In the genomic region with DNA sequence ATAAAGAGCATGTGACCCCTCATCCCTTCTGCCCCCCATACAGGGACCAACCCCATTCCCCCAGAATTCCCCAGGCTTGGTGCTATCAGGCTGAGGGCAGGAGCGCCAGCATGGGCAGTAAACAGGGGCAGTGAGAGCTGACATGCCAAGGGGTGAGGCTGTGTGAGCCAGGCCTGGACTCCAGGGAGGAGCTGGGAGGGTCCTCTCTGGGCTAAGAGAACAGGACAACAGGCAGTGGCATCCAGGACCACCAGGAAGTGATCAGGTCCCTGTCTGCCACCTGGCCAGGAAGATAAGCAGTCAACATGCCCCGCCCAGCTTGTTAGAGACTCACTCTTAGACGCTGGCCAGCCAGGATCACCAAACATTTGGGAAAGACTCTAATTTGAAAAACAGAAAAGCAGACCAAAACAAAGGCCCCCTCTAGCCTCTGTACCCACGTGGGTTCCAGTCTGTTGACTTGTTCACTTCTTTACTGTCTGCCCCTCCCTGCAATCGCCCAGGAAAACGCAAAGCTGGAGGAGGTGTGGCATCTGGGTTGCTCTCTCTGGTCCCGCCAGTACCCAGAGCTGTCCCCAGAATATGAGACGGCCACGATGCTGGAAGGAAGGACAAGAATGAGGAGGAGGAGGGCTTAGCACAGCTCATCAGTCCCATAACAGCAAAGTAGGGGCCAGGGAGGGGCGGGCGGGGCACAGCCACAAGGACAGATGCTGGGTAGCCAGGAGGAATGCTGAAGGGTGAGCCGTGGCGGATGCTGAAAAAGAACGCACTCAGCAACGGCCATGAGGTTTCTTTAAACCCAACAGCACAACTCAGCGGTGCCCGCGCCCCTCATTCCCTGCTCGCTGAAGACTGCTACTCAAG, we compare ENCODE assay signal across 14 cellular contexts.
A peak's percentile ranks its signal among the peaks of the same experiment; 100 is the strongest.
DNase-seq lines count a peak whose midpoint lies in the region; ATAC-seq and TF ChIP-seq lines count a peak whose summit lies in the region.
"Had no signal": no experiment of that assay in that cellular context is flagged by ENCODE, and none has a peak within 500 bp of the region (broad histone marks: within the 10 kb centered on the region; RNA-seq: fewer than 3 reads in every experiment).

No MANE protein-coding gene starts in this region.

- H3K18ac ChIP-seq in IMR-90 (ENCODE audit: low read depth, low read length): no peak overlapping the region

- 0 out of 2 replicates have a peak, but pooled peaks cover 7% of the 10 kb centered on the region for H3K9me1 ChIP-seq in IMR-90 (ENCODE audit: insufficient read depth, low read length)

- H3K79me1 ChIP-seq in IMR-90 (ENCODE audit: low read depth in 1 of 2, low read length in 2 of 2): peaks cover 24 to 46% of the 10 kb centered on the region in 2 experiments

- dilution Hi-C loops in IMR-90 (cut with HindIII; ENCODE audit: low sequenced_read_pairs, unreplicated experiment): no loop called here

- H3K27ac Mint-ChIP-seq in activated T-helper 17 cell treated with anti-CD3 and anti-CD28 coated beads, Interleukin-2, amount 50 U/mL, for 72 hours: peak overlapping the region; percentile 29
- H3K27ac Mint-ChIP-seq: activated CD8-positive, alpha-beta T cell treated with anti-CD3 and anti-CD28 coated beads for 36 hours had no signal

- no peaks in the 10 kb centered on the region for H3K9me3 Mint-ChIP-seq in activated T-helper 17 cell treated with anti-CD3 and anti-CD28 coated beads, Interleukin-2, amount 50 U/mL, for 72 hours
- H3K9me3 Mint-ChIP-seq: activated CD8-positive, alpha-beta T cell treated with anti-CD3 and anti-CD28 coated beads for 36 hours had no signal

- no peaks in the 10 kb centered on the region for H3K36me3 ChIP-seq in IMR-90 (ENCODE audit: control insufficient read depth, insufficient read depth, low read length)
- no peaks in the 10 kb centered on the region for H3K36me3 ChIP-seq in gastrocnemius medialis
- H3K36me3 ChIP-seq: brain microvascular endothelial cell had no signal

- H3K36me3 Mint-ChIP-seq in activated T-helper 17 cell treated with anti-CD3 and anti-CD28 coated beads, Interleukin-2, amount 50 U/mL, for 72 hours (ENCODE audit: low read depth): no peaks in the 10 kb centered on the region

- H3K4me1 Mint-ChIP-seq in activated T-helper 17 cell treated with anti-CD3 and anti-CD28 coated beads, Interleukin-2, amount 50 U/mL, for 72 hours: peaks cover 29% of the 10 kb centered on the region

- no peak for TF ChIP-seq RAD21 in IMR-90 (IDR thresholded peaks at IDR 0.05; ENCODE audit: low read length)

- no peak overlapping the region for H2BK15ac ChIP-seq in IMR-90 (ENCODE audit: low read depth, low read length)

- peaks cover 37% of the 10 kb centered on the region for H4K20me1 ChIP-seq in IMR-90 (ENCODE audit: insufficient read depth, low read length)

- H3K9ac ChIP-seq in IMR-90 (ENCODE audit: low read depth, low read length): no peak overlapping the region

- no peak overlapping the region for H2BK5ac ChIP-seq in IMR-90 (ENCODE audit: low read depth, low read length, poor library complexity, severe bottlenecking)

- ATAC-seq in IMR-90 (ENCODE audit: low read depth): no peak
- ATAC-seq in activated T-helper 17 cell treated with anti-CD3 and anti-CD28 coated beads, Interleukin-2, amount 50 U/mL, for 72 hours (replicated peaks): no peak
- ATAC-seq in left colon: peak; percentile 56
- peak in 1 of 2 donors; percentile 4 for ATAC-seq in gastrocnemius medialis
- no peak for ATAC-seq in HG03432 (IDR thresholded peaks at IDR 0.05; ENCODE audit: unreplicated experiment)
- ATAC-seq in HG02852 (IDR thresholded peaks at IDR 0.05; ENCODE audit: unreplicated experiment): no peak
- ATAC-seq: activated CD8-positive, alpha-beta T cell treated with anti-CD3 and anti-CD28 coated beads for 36 hours had no signal

- H3K14ac ChIP-seq in IMR-90 (replicated peaks; ENCODE audit: low read depth, low read length): no peak overlapping the region

- H3K4me3 Mint-ChIP-seq in activated T-helper 17 cell treated with anti-CD3 and anti-CD28 coated beads, Interleukin-2, amount 50 U/mL, for 72 hours: no peak overlapping the region
- H3K4me3 Mint-ChIP-seq: activated CD8-positive, alpha-beta T cell treated with anti-CD3 and anti-CD28 coated beads for 36 hours had no signal

- peaks cover 5% of the 10 kb centered on the region; the same call in 1 of the 2 replicates for H3K4me1 ChIP-seq in IMR-90 (ENCODE audit: control insufficient read depth, insufficient read depth, low read length)
- H3K4me1 ChIP-seq in gastrocnemius medialis: peaks cover 84 to 85% of the 10 kb centered on the region in 2 donors

- no peak overlapping the region for H4K8ac ChIP-seq in IMR-90 (ENCODE audit: low read depth in 2 of 2, low read length in 2 of 2)

- POLR2A ChIA-PET in IMR-90 (lab: Charles Lee; ENCODE audit: unreplicated experiment): no interaction called here

- TF ChIP-seq POLR2A in IMR-90 (IDR thresholded peaks at IDR 0.05; ENCODE audit: low read depth, low read length) (no peak), gastrocnemius medialis (IDR thresholded peaks at IDR 0.05) (no peak)

- H2AFZ ChIP-seq in IMR-90 (replicated peaks; ENCODE audit: low read length, poor library complexity): no peak overlapping the region

- intact Hi-C loops in IMR-90 (cut with micrococcal nuclease) (no loop called here), left colon (cut with DNase I, micrococcal nuclease) (no loop called here), gastrocnemius medialis (cut with DNase I; ENCODE audit: low total_unique reads) (no loop called here)

- H2BK20ac ChIP-seq in IMR-90 (ENCODE audit: low read depth, low read length): no peak overlapping the region

- no peak overlapping the region for H2BK120ac ChIP-seq in IMR-90 (ENCODE audit: low read depth, low read length)

- no peak overlapping the region for H3K56ac ChIP-seq in IMR-90 (ENCODE audit: extremely low read depth, insufficient read depth, low read length)

- no peak overlapping the region for H3K27ac ChIP-seq in IMR-90 (ENCODE audit: insufficient read depth, low read length)
- peak overlapping the region; percentile 51 to 85 (median 67) for H3K27ac ChIP-seq in gastrocnemius medialis
- H3K27ac ChIP-seq: brain microvascular endothelial cell, SK-N-MC had no signal

- H4K91ac ChIP-seq in IMR-90 (ENCODE audit: insufficient read depth, low read depth, low read length): no peak overlapping the region

- H2AK9ac ChIP-seq in IMR-90 (replicated peaks; ENCODE audit: low read depth, low read length, poor library complexity): no peak overlapping the region

- in situ Hi-C loops in IMR-90 (cut with MboI; ENCODE audit: low sequenced_read_pairs): no loop called here
- in situ Hi-C loops in gastrocnemius medialis (cut with MboI; ENCODE audit: low sequenced_read_pairs in 4 of 4): no loop called here
- in situ Hi-C loops in KBM-7 (cut with MboI; ENCODE audit: low pct_unique_long_range_greater_than_20kb, low sequenced_read_pairs): no loop called here

- H3K9me3 ChIP-seq in IMR-90 (ENCODE audit: control insufficient read depth, insufficient read depth, low read length) (no peaks in the 10 kb centered on the region), gastrocnemius medialis (no peaks in the 10 kb centered on the region)

- no peak for TF ChIP-seq CTCF in IMR-90 (conservative IDR thresholded peaks at IDR 0.05; ENCODE audit: low read depth, low read length)
- TF ChIP-seq CTCF in gastrocnemius medialis (IDR thresholded peaks at IDR 0.05 in 4 of 5, conservative IDR thresholded peaks at IDR 0.05 in 1 of 5): no peak

- H3K4me2 ChIP-seq in IMR-90 (ENCODE audit: low read depth, low read length): no peak overlapping the region

- no peak overlapping the region; the same call in 1 of the 2 replicates for H3K23ac ChIP-seq in IMR-90 (ENCODE audit: low read depth, low read length)

- H3K27me3 Mint-ChIP-seq in activated T-helper 17 cell treated with anti-CD3 and anti-CD28 coated beads, Interleukin-2, amount 50 U/mL, for 72 hours: no peaks in the 10 kb centered on the region
- H3K27me3 Mint-ChIP-seq: activated CD8-positive, alpha-beta T cell treated with anti-CD3 and anti-CD28 coated beads for 36 hours had no signal

- H3K27me3 ChIP-seq in IMR-90 (ENCODE audit: control insufficient read depth, insufficient read depth, low read length): no peaks in the 10 kb centered on the region
- H3K27me3 ChIP-seq in gastrocnemius medialis: no peaks in the 10 kb centered on the region
- H3K27me3 ChIP-seq: brain microvascular endothelial cell had no signal

- WGBS in IMR-90 (ENCODE audit: extremely low coverage in 2 of 2, insufficient read length in 1 of 2), 2 experiments: 83% methylated on average over 7 of the region's 19 CpGs; no CpG with 5 or more reads in 1 of the 2 experiments

- no peak for DNase-seq in IMR-90
- no peak for DNase-seq in left colon
- peak; percentile 2 to 11 for DNase-seq in gastrocnemius medialis
- no peak for DNase-seq in KBM-7
- DNase-seq: activated CD8-positive, alpha-beta T cell treated with anti-CD3 and anti-CD28 coated beads for 36 hours; brain microvascular endothelial cell; effector memory CD4-positive, alpha-beta T cell; foreskin melanocyte; NCI-H2171; trophoblast cell had no signal

- no peak overlapping the region for H3K4ac ChIP-seq in IMR-90 (ENCODE audit: low read depth, low read length)

- H2AK5ac ChIP-seq in IMR-90 (ENCODE audit: low read depth, low read length): 0 out of 2 replicates have a peak overlapping the region, but pooled peaks have one; percentile 24

- no peak overlapping the region for H3K4me3 ChIP-seq in IMR-90 (ENCODE audit: insufficient read depth, low read depth, low read length)
- no peak overlapping the region for H3K4me3 ChIP-seq in gastrocnemius medialis
- H3K4me3 ChIP-seq: SK-N-MC had no signal

- no peak overlapping the region for H4K5ac ChIP-seq in IMR-90 (ENCODE audit: low read depth, low read length)

- no TSS peak for BruUV-seq in IMR-90 (replicated peaks; lab: Mats Ljungman, UMichigan)

- CTCF ChIA-PET in IMR-90 (lab: Yijun Ruan, JAX): no interaction called here

TF ChIP-seq in IMR-90, 13 proteins besides CTCF, POLR2A, EP300 and RAD21 (continues in another document):
- TF ChIP-seq ELK1 (IDR thresholded peaks at IDR 0.05; ENCODE audit: borderline replicate concordance, low read depth, low read length) (no peak), MAFK (IDR thresholded peaks at IDR 0.05; ENCODE audit: low read depth, low read length) (no peak), MAZ (IDR thresholded peaks at IDR 0.05; ENCODE audit: borderline replicate concordance, low read depth, low read length) (no peak), RFX5 (IDR thresholded peaks at IDR 0.05; ENCODE audit: low read depth, low read length) (no peak), FOS (IDR thresholded peaks at IDR 0.05; ENCODE audit: low read depth, low read length) (no peak), BHLHE40 (IDR thresholded peaks at IDR 0.05; ENCODE audit: low read depth, low read length) (no peak), RCOR1 (IDR thresholded peaks at IDR 0.05; ENCODE audit: insufficient replicate concordance, low read length) (no peak)

Comparison
In these comparisons a context has a peak if more than half of its experiments do, and no peak if none do; other contexts are left out.
1. DNase-seq: peak in gastrocnemius medialis (2 of 2); none in IMR-90 (single experiment), left colon (0 of 2) and KBM-7 (single experiment).